ENCODE assay signal across 27 cellular contexts in genomic region chr2:147648471-147648870, GRCh38.
"Had no signal": no experiment of that assay in that cellular context is flagged by ENCODE, and none has a peak within 500 bp of the region (broad histone marks: within the 10 kb centered on the region; RNA-seq: fewer than 3 reads in every experiment).

No MANE protein-coding gene starts in this region.

- H3K27me3 Mint-ChIP-seq: activated CD4-positive, alpha-beta T cell treated with anti-CD3 and anti-CD28 coated beads for 36 hours; activated CD8-positive, alpha-beta T cell treated with anti-CD3 and anti-CD28 coated beads for 36 hours; activated naive CD4-positive, alpha-beta T cell treated with anti-CD3 and anti-CD28 coated beads, Interleukin-2, amount 10 ng/mL, durations not matched to agents 7 days and 5 days; activated naive CD8-positive, alpha-beta T cell treated with anti-CD3 and anti-CD28 coated beads for 36 hours had no signal

- H3K27ac ChIP-seq: breast epithelium, Peyer's patch, RWPE1, SJCRH30, WERI-Rb-1 had no signal

- H3K36me3 Mint-ChIP-seq: activated naive CD4-positive, alpha-beta T cell treated with anti-CD3 and anti-CD28 coated beads, Interleukin-2, amount 10 ng/mL, durations not matched to agents 7 days and 5 days had no signal

- H3K4me1 ChIP-seq: breast epithelium, Peyer's patch, SJCRH30 had no signal

- H3K36me3 ChIP-seq: breast epithelium, Peyer's patch, SJCRH30, WERI-Rb-1 had no signal

- DNase-seq: activated CD4-positive, alpha-beta T cell treated with anti-CD3 and anti-CD28 coated beads for 36 hours; activated CD8-positive, alpha-beta memory T cell treated with anti-CD3 and anti-CD28 coated beads, Interleukin-2, amount 50 U/mL, for 4 hours; activated CD8-positive, alpha-beta T cell treated with anti-CD3 and anti-CD28 coated beads for 36 hours; activated gamma-delta T cell treated with Interleukin-2 at 50 U/mL for 16 hours; activated naive CD4-positive, alpha-beta T cell treated with anti-CD3 and anti-CD28 coated beads, Interleukin-2, amount 10 ng/mL, durations not matched to agents 7 days and 5 days; activated naive CD8-positive, alpha-beta T cell treated with anti-CD3 and anti-CD28 coated beads for 36 hours; activated T-cell treated with anti-CD3 and anti-CD28 coated beads, Interleukin-2, amount 50 U/mL, for 72 hours; anterior cingulate cortex; central memory CD4-positive, alpha-beta T cell; Kasumi-1; NCI-H1092; NCI-H1417; NCI-H1930; NCI-H2107; NCI-H2171 treated with DMSO at 0.1 percent for 48 hours; NCI-H510A treated with DMSO at 0.1 percent for 48 hours; NK-92 treated with Interleukin-12 subunit alpha and Interleukin-12 subunit beta, amount 100 ng/mL, for 24 hours; OCI-M1; Peyer's patch; Right ventricle myocardium superior; SK-N-SH; T-helper 1 cell; WERI-Rb-1 had no signal

- H3K27ac Mint-ChIP-seq: activated CD8-positive, alpha-beta T cell treated with anti-CD3 and anti-CD28 coated beads for 36 hours; activated naive CD4-positive, alpha-beta T cell treated with anti-CD3 and anti-CD28 coated beads, Interleukin-2, amount 10 ng/mL, durations not matched to agents 7 days and 5 days; activated naive CD8-positive, alpha-beta T cell treated with anti-CD3 and anti-CD28 coated beads for 36 hours; activated T-cell treated with anti-CD3 and anti-CD28 coated beads, Interleukin-2, amount 50 U/mL, for 72 hours; activated T-helper 2 cell treated with anti-CD3 and anti-CD28 coated beads, Interferon-gamma antibody, Interleukin-2, Interleukin-4, amounts not matched to agents 10 μg/mL and 5 μg/mL and 100 μg/mL, durations not matched to agents 14 hours and 24 hours and 36 hours had no signal

- H3K9me3 Mint-ChIP-seq: activated CD8-positive, alpha-beta T cell treated with anti-CD3 and anti-CD28 coated beads for 36 hours; activated naive CD4-positive, alpha-beta T cell treated with anti-CD3 and anti-CD28 coated beads, Interleukin-2, amount 10 ng/mL, durations not matched to agents 7 days and 5 days; activated naive CD8-positive, alpha-beta T cell treated with anti-CD3 and anti-CD28 coated beads for 36 hours; activated T-cell treated with anti-CD3 and anti-CD28 coated beads, Interleukin-2, amount 50 U/mL, for 72 hours; activated T-helper 2 cell treated with anti-CD3 and anti-CD28 coated beads, Interferon-gamma antibody, Interleukin-2, Interleukin-4, amounts not matched to agents 10 μg/mL and 5 μg/mL and 100 μg/mL, durations not matched to agents 14 hours and 24 hours and 36 hours had no signal

- H3K9me3 ChIP-seq: breast epithelium, Peyer's patch, SJCRH30, SK-N-SH had no signal

- H3K4me3 Mint-ChIP-seq: activated CD4-positive, alpha-beta T cell treated with anti-CD3 and anti-CD28 coated beads for 36 hours; activated CD8-positive, alpha-beta T cell treated with anti-CD3 and anti-CD28 coated beads for 36 hours; activated naive CD4-positive, alpha-beta T cell treated with anti-CD3 and anti-CD28 coated beads, Interleukin-2, amount 10 ng/mL, durations not matched to agents 7 days and 5 days; activated naive CD8-positive, alpha-beta T cell treated with anti-CD3 and anti-CD28 coated beads for 36 hours; activated T-cell treated with anti-CD3 and anti-CD28 coated beads, Interleukin-2, amount 50 U/mL, for 72 hours had no signal

- H3K4me1 Mint-ChIP-seq: activated naive CD4-positive, alpha-beta T cell treated with anti-CD3 and anti-CD28 coated beads, Interleukin-2, amount 10 ng/mL, durations not matched to agents 7 days and 5 days; activated naive CD8-positive, alpha-beta T cell treated with anti-CD3 and anti-CD28 coated beads for 36 hours had no signal

- H3K4me3 ChIP-seq: breast epithelium, Peyer's patch, SJCRH30 had no signal
